17 cellular contexts compared by ENCODE assay signal in genomic region chrX:37763400-37763799, GRCh38. TPM values are rescaled to one million over a fixed set of nuclear protein-coding genes. Genes with fewer than 3 reads are reported as not detected.
DNase-seq lines count a peak whose midpoint lies in the region; ATAC-seq, FAIRE-seq and TF ChIP-seq lines count a peak whose summit lies in the region.
"Had no signal": no experiment of that assay in that cellular context is flagged by ENCODE, and none has a peak within 500 bp of the region (broad histone marks: within the 10 kb centered on the region; RNA-seq: fewer than 3 reads in every experiment).

No MANE protein-coding gene starts in this region.

- FAIRE-seq in GM18507 (lab: Jason Lieb, UNC): peak; percentile 87
- FAIRE-seq: H54 had no signal

- no peaks in the 10 kb centered on the region for H3K9me3 Mint-ChIP-seq in CD4-positive, alpha-beta T cell
- no peaks in the 10 kb centered on the region for H3K9me3 Mint-ChIP-seq in type B pancreatic cell

- H3K4me3 Mint-ChIP-seq in CD4-positive, alpha-beta T cell: no peak overlapping the region
- H3K4me3 Mint-ChIP-seq in type B pancreatic cell: no peak overlapping the region

- H3K27me3 ChIP-seq in CD4-positive, alpha-beta T cell (ENCODE audit: control insufficient read depth, insufficient read depth, low read length): no peaks in the 10 kb centered on the region
- H3K27me3 ChIP-seq in spleen (replicated peaks in 1 of 7): no peaks in the 10 kb centered on the region

- H3K27me3 Mint-ChIP-seq in CD4-positive, alpha-beta T cell: no peaks in the 10 kb centered on the region
- H3K27me3 Mint-ChIP-seq in type B pancreatic cell: no peaks in the 10 kb centered on the region

- H3K4me1 Mint-ChIP-seq in CD4-positive, alpha-beta T cell (ENCODE audit: low read depth): peaks cover 19% of the 10 kb centered on the region
- no peaks in the 10 kb centered on the region for H3K4me1 Mint-ChIP-seq in type B pancreatic cell (ENCODE audit: unreplicated experiment)

- no peaks in the 10 kb centered on the region for H3K36me3 Mint-ChIP-seq in CD4-positive, alpha-beta T cell (ENCODE audit: low read depth)
- no peaks in the 10 kb centered on the region for H3K36me3 Mint-ChIP-seq in type B pancreatic cell

- no peak overlapping the region for H3K27ac ChIP-seq in CD4-positive, alpha-beta T cell (ENCODE audit: low read depth, low read length)
- H3K27ac ChIP-seq in spleen: peak overlapping the region in 7 of 8 donors; percentile 38 to 73 (median 59)

- DNase-seq in CD4-positive, alpha-beta T cell: no peak
- DNase-seq in GM18507 (ENCODE audit: extremely low spot score, insufficient read length, low read depth) (no peak), OCI-M1 (lab: John Stamatoyannopoulos, UW) (peak; percentile 28), spleen (no peak), COR-L47 (lab: John Stamatoyannopoulos, UW) (no peak), HEK293T (ENCODE audit: extremely low spot score) (no peak), type B pancreatic cell (ENCODE audit: extremely low spot score, unreplicated experiment) (no peak)
- DNase-seq: C1 segment of cervical spinal cord, DMS53, NCI-H1417, NCI-H1930, NCI-H2171, SW 1271 had no signal

- no peak overlapping the region for H3K4me3 ChIP-seq in spleen

- intact Hi-C loops in CD4-positive, alpha-beta T cell (cut with DNase I, micrococcal nuclease): no loop called here
- intact Hi-C loops in spleen (cut with DNase I; ENCODE audit: low total_unique reads): no loop called here

- no peak for ATAC-seq in CD4-positive, alpha-beta T cell (ENCODE audit: poor library complexity)

- H3K4me1 ChIP-seq in spleen: peaks cover 0 to 39% (median 2%) of the 10 kb centered on the region in 6 donors

- no peak for TF ChIP-seq CTCF in CD4-positive, alpha-beta T cell (IDR thresholded peaks at IDR 0.05)
- TF ChIP-seq CTCF in spleen (IDR thresholded peaks at IDR 0.05 in 8 of 11, conservative IDR thresholded peaks at IDR 0.05 in 3 of 11) (no peak), type B pancreatic cell (conservative IDR thresholded peaks at IDR 0.05) (no peak)

- POLR2A ChIA-PET in CD4-positive, alpha-beta T cell (lab: Charles Lee): interaction anchor here (1.2 to 1.8 kb wide), 2 partner anchors 13 to 24 kb away, joined by 3 read pairs; no protein-coding TSS in a partner anchor
- POLR2A ChIA-PET in HEK293T (lab: Yijun Ruan, JAX): no interaction called here

- no peak for TF ChIP-seq POLR2A in spleen (IDR thresholded peaks at IDR 0.05)

- H3K36me3 ChIP-seq in spleen: no peaks in the 10 kb centered on the region

- H3K27ac Mint-ChIP-seq in CD4-positive, alpha-beta T cell: peak overlapping the region; percentile 12
- H3K27ac Mint-ChIP-seq in type B pancreatic cell: no peak overlapping the region

- CTCF ChIA-PET in CD4-positive, alpha-beta T cell (lab: Charles Lee): interaction anchor here (1.4 kb wide), 1 partner anchor 18 kb away, joined by 3 read pairs; no protein-coding TSS in a partner anchor
- CTCF ChIA-PET in HEK293T (lab: Yijun Ruan, JAX): no interaction called here

- H3K9me3 ChIP-seq in CD4-positive, alpha-beta T cell (ENCODE audit: control insufficient read depth, low read length): no peaks in the 10 kb centered on the region
- H3K9me3 ChIP-seq in spleen: no peaks in the 10 kb centered on the region

TF ChIP-seq in HEK293T, 16 proteins besides CTCF, POLR2A, EP300 and RAD21:
- TF ChIP-seq BHLHE40 (IDR thresholded peaks at IDR 0.05; ENCODE audit: borderline replicate concordance): no peak
- TF ChIP-seq FOXA1 (IDR thresholded peaks at IDR 0.05): no peak
- no peak for TF ChIP-seq CTBP1 (IDR thresholded peaks at IDR 0.05; ENCODE audit: borderline replicate concordance)
- TF ChIP-seq HDGF (IDR thresholded peaks at IDR 0.05; ENCODE audit: borderline replicate concordance): no peak
- TF ChIP-seq PKNOX1 (IDR thresholded peaks at IDR 0.05): no peak
- no peak for TF ChIP-seq FOXM1 (IDR thresholded peaks at IDR 0.05; ENCODE audit: borderline replicate concordance)
- no peak for TF ChIP-seq ELF4 (IDR thresholded peaks at IDR 0.05)
- TF ChIP-seq L3MBTL2 (conservative IDR thresholded peaks at IDR 0.05): no peak
- TF ChIP-seq ZNF384 (IDR thresholded peaks at IDR 0.05): no peak
- TF ChIP-seq ARNT (IDR thresholded peaks at IDR 0.05): no peak
- TF ChIP-seq LEF1 (IDR thresholded peaks at IDR 0.05; ENCODE audit: borderline replicate concordance): no peak
- TF ChIP-seq SP1 (IDR thresholded peaks at IDR 0.05): no peak
- TF ChIP-seq NFRKB (IDR thresholded peaks at IDR 0.05): no peak
- no peak for TF ChIP-seq TARDBP (IDR thresholded peaks at IDR 0.05)
- no peak for TF ChIP-seq SUZ12 (IDR thresholded peaks at IDR 0.05)
- TF ChIP-seq FOXK2 (IDR thresholded peaks at IDR 0.05): no peak
TF ChIP-seq in HEK293T: peak in this region for 0.

RNA-seq across cellular contexts. Expression of gene CYBB, which starts 16.5 kb away (rescaled TPM):
- total RNA-seq in CD4-positive, alpha-beta T cell: 1 to 10 TPM; 1.6 TPM
- total RNA-seq in spleen (100 to 1,000 TPM; 129 to 231 (median 200) TPM), type B pancreatic cell (ENCODE audit: low replicate concordance) (0.17 TPM in 2 replicates)
- polyA plus RNA-seq in spleen: 10 to 100 TPM; 30.5 to 38.7 (median 35.5) TPM
- total RNA-seq: G401, NCI-H460, RPMI7951 had no signal

Comparison
In these comparisons a context has a peak if more than half of its experiments do, and no peak if none do; other contexts are left out.
1. RNA of gene CYBB, which starts 16.5 kb away (total RNA-seq): 129 to 231 TPM in spleen; 1.6 TPM in CD4-positive, alpha-beta T cell and 0.17 TPM in type B pancreatic cell; every median in the first group is over 10 times any median in the second.